ENCODE assay signal across 20 cellular contexts in genomic region chr9:14146201-14146890, GRCh38.
"Had no signal": no experiment of that assay in that cellular context is flagged by ENCODE, and none has a peak within 500 bp of the region (broad histone marks: within the 10 kb centered on the region; RNA-seq: fewer than 3 reads in every experiment).

No MANE protein-coding gene starts in this region.

- H2AFZ ChIP-seq: parathyroid adenoma had no signal

- H3K9me3 ChIP-seq: esophagus squamous epithelium, gastrocnemius medialis, lower lobe of right lung, right lobe of liver, suprapubic skin, transverse colon, upper lobe of right lung, uterus had no signal

- H3K4me3 ChIP-seq: esophagus squamous epithelium, gastrocnemius medialis, lower lobe of right lung, right lobe of liver, suprapubic skin, transverse colon, upper lobe of right lung, uterus had no signal

- H3K36me3 ChIP-seq: gastrocnemius medialis, lower lobe of right lung, right lobe of liver, transverse colon, upper lobe of right lung, uterus had no signal

- H3K27me3 ChIP-seq: esophagus squamous epithelium, gastrocnemius medialis, right lobe of liver, suprapubic skin, transverse colon, upper lobe of right lung, uterus had no signal

- H3K27ac ChIP-seq: esophagus squamous epithelium, gastrocnemius medialis, lower lobe of right lung, parathyroid adenoma, right lobe of liver, suprapubic skin, transverse colon, upper lobe of right lung, uterus had no signal

- DNase-seq: cortex of kidney; effector memory CD8-positive, alpha-beta T cell; erythroblast; esophagus squamous epithelium; gastrocnemius medialis; head of caudate nucleus; left ventricle myocardium superior; lower lobe of right lung; natural killer cell; occipital lobe; right lobe of liver; small intestine; stimulated activated CD4-positive, alpha-beta T cell treated with anti-CD3 and anti-CD28 coated beads, Interleukin-15, amount 100 ng/mL, for 24 hours; stimulated activated CD4-positive, alpha-beta T cell treated with anti-CD3 and anti-CD28 coated beads, Interleukin-2, amount 100 ng/mL, for 48 hours; stimulated activated naive B cell treated with anti-CD40 and anti-IgM and Interleukin-4, amounts not matched to agents 10 μg/mL and 1 μg/mL and 100 μg/mL, for 72 hours; transverse colon; upper lobe of right lung; uterus had no signal

- ATAC-seq: effector memory CD8-positive, alpha-beta T cell; gastrocnemius medialis; left ventricle myocardium superior; lower lobe of right lung; natural killer cell; right lobe of liver; stimulated activated naive B cell treated with anti-CD40 and anti-IgM and Interleukin-4, amounts not matched to agents 10 μg/mL and 1 μg/mL and 100 μg/mL, for 72 hours; upper lobe of right lung had no signal

- H3K4me1 ChIP-seq: esophagus squamous epithelium, lower lobe of right lung, parathyroid adenoma, right lobe of liver, suprapubic skin, transverse colon, upper lobe of right lung, uterus had no signal

- H3K79me2 ChIP-seq: parathyroid adenoma had no signal

- H3K9ac ChIP-seq: parathyroid adenoma had no signal
